In genomic region chr3:184341925-184342324, GRCh38 we compare ENCODE assay signal across 27 cellular contexts. TPM values are rescaled to one million over a fixed set of nuclear protein-coding genes. Genes with fewer than 3 reads are reported as not detected.
DNase-seq lines count a peak whose midpoint lies in the region; ATAC-seq, FAIRE-seq and TF ChIP-seq lines count a peak whose summit lies in the region.
"Had no signal": no experiment of that assay in that cellular context is flagged by ENCODE, and none has a peak within 500 bp of the region (broad histone marks: within the 10 kb centered on the region; RNA-seq: fewer than 3 reads in every experiment).

No MANE protein-coding gene starts in this region.

- TF ChIP-seq POLR2A in Peyer's patch (IDR thresholded peaks at IDR 0.05), result no peak

- no peak overlapping the region for H3K27ac Mint-ChIP-seq in neural progenitor cell
- H3K27ac Mint-ChIP-seq: activated naive CD4-positive, alpha-beta T cell treated with anti-CD3 and anti-CD28 coated beads, Interleukin-2, amount 50 U/mL, for 24 hours; T-helper 17 cell had no signal

- intact Hi-C loops in kidney (cut with DNase I), result no loop called here

- H3K4me2 ChIP-seq in neural progenitor cell, result no peak overlapping the region

- no peak overlapping the region for H3K4me3 Mint-ChIP-seq in neural progenitor cell
- H3K4me3 Mint-ChIP-seq: activated naive CD4-positive, alpha-beta T cell treated with anti-CD3 and anti-CD28 coated beads, Interleukin-2, amount 50 U/mL, for 24 hours; activated T-cell treated with anti-CD3 and anti-CD28 coated beads, Interleukin-2, amount 50 U/mL, for 4 hours; HFFc6; T-helper 17 cell had no signal

- H3K4me3 ChIP-seq in Peyer's patch (no peak overlapping the region), kidney (ENCODE audit: low read length in 2 of 2) (no peak overlapping the region), stomach smooth muscle (ENCODE audit: low read length in 2 of 2) (no peak overlapping the region), neural progenitor cell (no peak overlapping the region)
- H3K4me3 ChIP-seq: ascending aorta, GM12878, spleen, tibial nerve had no signal

- no peaks in the 10 kb centered on the region for H3K9me3 ChIP-seq in Peyer's patch
- no peaks in the 10 kb centered on the region for H3K9me3 ChIP-seq in kidney (ENCODE audit: control insufficient read depth in 1 of 2, low read length in 2 of 2)
- H3K9me3 ChIP-seq in stomach smooth muscle (ENCODE audit: control insufficient read depth in 2 of 2, low read length in 2 of 2), result no peaks in the 10 kb centered on the region
- H3K9me3 ChIP-seq in neural progenitor cell (ENCODE audit: low read depth), result no peaks in the 10 kb centered on the region
- H3K9me3 ChIP-seq: ascending aorta, spleen, tibial nerve had no signal

- H3K79me2 ChIP-seq in neural progenitor cell (ENCODE audit: low read depth), result peaks cover 37% of the 10 kb centered on the region

- H3K27me3 ChIP-seq in Peyer's patch (no peaks in the 10 kb centered on the region), stomach smooth muscle (ENCODE audit: control insufficient read depth in 1 of 2, insufficient read depth in 2 of 2, low read length in 2 of 2) (no peaks in the 10 kb centered on the region), neural progenitor cell (no peaks in the 10 kb centered on the region)
- H3K27me3 ChIP-seq: ascending aorta, tibial nerve had no signal

- peaks cover 36% of the 10 kb centered on the region for H3K4me1 Mint-ChIP-seq in neural progenitor cell

- FAIRE-seq in kidney (lab: Jason Lieb, UNC), result no peak
- FAIRE-seq in D721Med (lab: Jason Lieb, UNC), result no peak
- FAIRE-seq: frontal cortex, GM12878 had no signal

- DNase-seq in NCI-H2029 (lab: John Stamatoyannopoulos, UW), result peak; percentile 96
- peak in 2 of 3 donors; percentile 70 to 80 for DNase-seq in Peyer's patch
- DNase-seq in kidney, result peak; percentile 88
- no peak for DNase-seq in T-helper 9 cell
- DNase-seq in D721Med (ENCODE audit: insufficient read length, low spot score), result no peak
- no peak for DNase-seq in neural progenitor cell (ENCODE audit: low spot score)
- DNase-seq: activated CD4-positive, alpha-beta T cell treated with anti-CD3 and anti-CD28 coated beads for 4 hours; activated T-cell treated with anti-CD3 and anti-CD28 coated beads, Interleukin-2, amount 50 U/mL, for 4 hours; CD4-positive, CD25-positive, alpha-beta regulatory T cell; erythroblast; HFFc6; islet precursor cell; mesenchymal stem cell; NCI-H226; nucleus accumbens; spleen; stimulated activated CD4-positive, alpha-beta T cell treated with anti-CD3 and anti-CD28 coated beads, Interleukin-4, amount 100 ng/mL, for 1 hour; stimulated activated naive CD8-positive, alpha-beta T cell treated with anti-CD3 and anti-CD28 coated beads, Interleukin-15, Interleukin-2, amounts not matched to agents 100 U/mL and 50 U/mL, for 24 hours; T-helper 17 cell had no signal

- no peaks in the 10 kb centered on the region for H3K9me3 Mint-ChIP-seq in neural progenitor cell
- H3K9me3 Mint-ChIP-seq: activated naive CD4-positive, alpha-beta T cell treated with anti-CD3 and anti-CD28 coated beads, Interleukin-2, amount 50 U/mL, for 24 hours; activated T-cell treated with anti-CD3 and anti-CD28 coated beads, Interleukin-2, amount 50 U/mL, for 4 hours; CD4-positive, CD25-positive, alpha-beta regulatory T cell; HFFc6 had no signal

- H3K36me3 ChIP-seq in Peyer's patch (peaks cover 0 to 35% (median 0%) of the 10 kb centered on the region in 3 donors), kidney (ENCODE audit: control insufficient read depth in 1 of 2, insufficient read depth in 2 of 2, low read length in 2 of 2) (peaks cover 6% of the 10 kb centered on the region in 2 donors), stomach smooth muscle (ENCODE audit: control insufficient read depth in 2 of 2, insufficient read depth in 2 of 2, low read length in 2 of 2) (peaks cover 28 to 36% of the 10 kb centered on the region in 2 donors), neural progenitor cell (no peaks in the 10 kb centered on the region)

- ATAC-seq in HG03175 (IDR thresholded peaks at IDR 0.05; ENCODE audit: unreplicated experiment), result no peak
- ATAC-seq: activated T-cell treated with anti-CD3 and anti-CD28 coated beads, Interleukin-2, amount 50 U/mL, for 4 hours; GM12878; stimulated activated naive CD8-positive, alpha-beta T cell treated with anti-CD3 and anti-CD28 coated beads, Interleukin-15, Interleukin-2, amounts not matched to agents 100 U/mL and 50 U/mL, for 24 hours; T-helper 17 cell had no signal

- H4K20me1 ChIP-seq in neural progenitor cell (ENCODE audit: low read depth), result peaks cover 79% of the 10 kb centered on the region

- H3K27ac ChIP-seq in Peyer's patch, result peak overlapping the region in 1 of 4 donors; percentile 12
- no peak overlapping the region for H3K27ac ChIP-seq in kidney (ENCODE audit: low read depth in 2 of 2, low read length in 2 of 2)
- peak overlapping the region; percentile 11 for H3K27ac ChIP-seq in stomach smooth muscle (ENCODE audit: low read length)
- no peak overlapping the region for H3K27ac ChIP-seq in neural progenitor cell
- H3K27ac ChIP-seq: ascending aorta, spleen, tibial nerve had no signal

- peaks cover 48% of the 10 kb centered on the region for H3F3A ChIP-seq in neural progenitor cell (ENCODE audit: low read depth)

- H2AFZ ChIP-seq in neural progenitor cell (replicated peaks), result no peak overlapping the region

- H3K4me1 ChIP-seq in Peyer's patch (peaks cover 0 to 21% (median 1%) of the 10 kb centered on the region in 4 donors), kidney (ENCODE audit: control insufficient read depth in 1 of 2, insufficient read depth in 1 of 2, low read depth in 1 of 2, low read length in 2 of 2) (peaks cover 6 to 21% of the 10 kb centered on the region in 2 donors), stomach smooth muscle (ENCODE audit: control insufficient read depth, insufficient read depth, low read length) (peaks cover 40% of the 10 kb centered on the region), neural progenitor cell (peaks cover 33% of the 10 kb centered on the region)

- no peak overlapping the region for H3K9ac ChIP-seq in kidney (ENCODE audit: low read length in 2 of 2)
- no peak overlapping the region for H3K9ac ChIP-seq in stomach smooth muscle (ENCODE audit: low read length in 2 of 2)
- no peak overlapping the region for H3K9ac ChIP-seq in neural progenitor cell

- peaks cover 5% of the 10 kb centered on the region for H3K27me3 Mint-ChIP-seq in neural progenitor cell (ENCODE audit: insufficient read depth, low read depth)
- H3K27me3 Mint-ChIP-seq: activated naive CD4-positive, alpha-beta T cell treated with anti-CD3 and anti-CD28 coated beads, Interleukin-2, amount 50 U/mL, for 24 hours; CD4-positive, CD25-positive, alpha-beta regulatory T cell had no signal

- peaks cover 10% of the 10 kb centered on the region for H3K36me3 Mint-ChIP-seq in neural progenitor cell

- TF ChIP-seq CTCF in Peyer's patch (IDR thresholded peaks at IDR 0.05) (no peak), kidney (IDR thresholded peaks at IDR 0.05; ENCODE audit: borderline replicate concordance, extremely low read depth, insufficient read depth) (no peak), D721Med (IDR thresholded peaks at IDR 0.05; ENCODE audit: insufficient read depth, missing control alignments) (no peak), neural progenitor cell (IDR thresholded peaks at IDR 0.05) (no peak)

RNA-seq across cellular contexts. Expression of gene FAM131A, which starts 4.5 kb away (rescaled TPM):
- total RNA-seq in Peyer's patch (10 to 100 TPM in 3 of 4 donors, 1 to 10 TPM in 1; 5.8 to 47.9 (median 19.6) TPM), kidney (20.1 TPM), neural progenitor cell (ENCODE audit: low replicate concordance) (17.2 and 37.7 TPM in 2 replicates)
- polyA plus RNA-seq in kidney (ENCODE audit: insufficient read depth, low read depth, low replicate concordance), result 14.0 TPM

RNA-seq across cellular contexts. Expression of gene CLCN2, which starts 19.5 kb away (rescaled TPM):
- total RNA-seq in Peyer's patch (10 to 100 TPM; 11.6 to 87.8 (median 63.8) TPM), kidney (10.4 TPM), neural progenitor cell (ENCODE audit: low replicate concordance) (16.5 and 38.2 TPM in 2 replicates)
- 6.4 TPM for polyA plus RNA-seq in kidney (ENCODE audit: insufficient read depth, low read depth, low replicate concordance)

RNA-seq across cellular contexts. Expression of gene POLR2H, which starts 19.6 kb away (rescaled TPM):
- total RNA-seq in Peyer's patch (100 to 1,000 TPM in 3 of 4 donors, 10 to 100 TPM in 1; 90.8 to 307 (median 239) TPM), kidney (82.0 TPM), neural progenitor cell (ENCODE audit: low replicate concordance) (128 and 173 TPM in 2 replicates)
- polyA plus RNA-seq in kidney (ENCODE audit: insufficient read depth, low read depth, low replicate concordance), result 157 TPM

RNA-seq across cellular contexts. Expression of gene EIF4G1, which starts 27.5 kb away (rescaled TPM):
- total RNA-seq in Peyer's patch (100 to 1,000 TPM; 209 to 295 (median 244) TPM), kidney (327 TPM), neural progenitor cell (ENCODE audit: low replicate concordance) (137 and 207 TPM in 2 replicates)
- polyA plus RNA-seq in kidney (ENCODE audit: insufficient read depth, low read depth, low replicate concordance), result 118 TPM

RNA-seq across cellular contexts. Expression of gene THPO, which starts 36.1 kb away (rescaled TPM):
- total RNA-seq in Peyer's patch (1 to 10 TPM in 1 of 4 donors, under 1 TPM in 1, not detected in 2; 0.54 to 2.5 TPM), kidney (0.85 TPM), neural progenitor cell (ENCODE audit: low replicate concordance) (0.31 and 2.3 TPM in 2 replicates)
- 5.7 TPM for polyA plus RNA-seq in kidney (ENCODE audit: insufficient read depth, low read depth, low replicate concordance)
- total RNA-seq: activated CD8-positive, alpha-beta memory T cell treated with anti-CD3 and anti-CD28 coated beads for 36 hours; activated T-cell treated with anti-CD3 and anti-CD28 coated beads, Interleukin-2, amount 50 U/mL, for 4 hours; ascending aorta; CD4-positive, CD25-positive, alpha-beta regulatory T cell; GM12878; HFFc6; T-helper 17 cell had no signal
- polyA plus RNA-seq: CD4-positive, CD25-positive, alpha-beta regulatory T cell; GM12878 had no signal

Comparison
In these comparisons a context has a peak if more than half of its experiments do, and no peak if none do; other contexts are left out.
1. DNase-seq: peak in NCI-H2029 (single experiment), Peyer's patch (2 of 3) and kidney (single experiment); none in T-helper 9 cell (single experiment), D721Med (single experiment) and neural progenitor cell (single experiment).